Comparison of ENCODE assay signal across 17 cellular contexts in the genomic region with DNA sequence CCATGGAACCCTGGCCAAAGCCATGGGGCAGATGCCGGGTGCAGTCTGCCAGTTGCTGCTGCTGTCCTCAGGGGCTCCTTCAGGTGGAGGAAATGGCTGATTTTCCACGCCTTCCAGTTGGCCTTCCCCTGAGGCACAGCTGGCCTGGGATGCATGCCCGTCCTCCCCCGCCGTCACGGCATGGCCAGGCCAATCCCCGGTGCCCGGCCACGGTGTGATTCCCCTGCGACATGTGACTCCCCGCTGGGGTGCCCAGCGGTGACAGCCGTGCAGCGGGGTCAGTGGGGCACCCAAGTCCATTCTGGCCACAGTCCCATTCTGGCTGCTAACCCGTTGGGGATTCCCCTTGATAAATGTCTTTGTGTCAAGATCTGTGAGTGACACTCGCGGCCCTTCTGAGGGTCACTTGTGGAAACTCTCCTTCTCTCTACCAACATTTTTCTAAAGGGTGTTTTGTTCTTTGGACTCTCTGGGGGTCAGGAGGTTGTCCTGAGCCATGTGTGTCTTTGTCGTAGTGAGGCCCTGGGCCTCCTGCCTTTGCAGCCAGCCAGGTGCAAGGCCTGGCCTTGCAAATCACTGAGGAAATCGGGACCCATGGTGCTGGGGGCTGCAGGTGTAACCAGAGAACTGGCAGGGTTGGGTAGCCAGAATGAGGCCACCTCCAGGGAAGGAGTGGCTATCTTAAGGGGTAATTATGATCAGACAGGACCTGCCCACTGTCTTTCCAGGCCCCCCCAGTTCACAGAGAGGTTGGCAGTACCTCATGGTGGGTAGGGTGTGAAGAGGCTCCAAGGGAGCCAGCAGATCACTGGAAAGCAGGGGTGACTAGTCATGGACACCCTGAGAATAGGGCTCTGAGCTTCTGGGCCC. TPM values are rescaled to one million over a fixed set of nuclear protein-coding genes. Genes with fewer than 3 reads are reported as not detected.
DNase-seq lines count a peak whose midpoint lies in the region; ATAC-seq and TF ChIP-seq lines count a peak whose summit lies in the region.
"Had no signal": no experiment of that assay in that cellular context is flagged by ENCODE, and none has a peak within 500 bp of the region (broad histone marks: within the 10 kb centered on the region; RNA-seq: fewer than 3 reads in every experiment).

No MANE protein-coding gene starts in this region.

- no peak for TF ChIP-seq POLR2A in esophagus muscularis mucosa (IDR thresholded peaks at IDR 0.05; ENCODE audit: low read depth)

- H3K27ac Mint-ChIP-seq in osteocyte (ENCODE audit: unreplicated experiment) = no peak overlapping the region
- H3K27ac Mint-ChIP-seq: CD8-positive, alpha-beta T cell had no signal

- WGBS in esophagus muscularis mucosa = 94% methylated on average over 17 of the region's 19 CpGs

- H3K4me1 Mint-ChIP-seq in osteocyte (ENCODE audit: unreplicated experiment) = no peaks in the 10 kb centered on the region

- H3K9me3 ChIP-seq in right atrium auricular region (peaks cover 0 to 17% of the 10 kb centered on the region in 2 donors), esophagus muscularis mucosa (peaks cover 0 to 23% (median 16%) of the 10 kb centered on the region in 4 donors)

- peak; percentile 48 for DNase-seq in right atrium auricular region (ENCODE audit: low spot score)
- DNase-seq in left cardiac atrium = no peak
- peak; percentile 45 for DNase-seq in esophagus muscularis mucosa (ENCODE audit: extremely low spot score)
- DNase-seq in osteocyte (ENCODE audit: extremely low spot score, unreplicated experiment) = peak; percentile 85
- no peak for DNase-seq in activated CD4-positive, CD25-positive, alpha-beta regulatory T cell treated with anti-CD3 and anti-CD28 coated beads, Interleukin-2, amount 50 U/mL, for 72 hours
- DNase-seq: CD8-positive, alpha-beta T cell; DMS79; GM23248; KBM-7; NCI-H1436; NCI-H2029 treated with DMSO at 0.1 percent for 48 hours; NCI-H748 treated with DMSO at 0.1 percent for 48 hours; OCI-M1 had no signal

- H3K27me3 ChIP-seq in right atrium auricular region (no peaks in the 10 kb centered on the region), esophagus muscularis mucosa (no peaks in the 10 kb centered on the region)
- H3K27me3 ChIP-seq: BLaER1 had no signal

- ATAC-seq in left cardiac atrium (no peak), GM18873 (IDR thresholded peaks at IDR 0.05; ENCODE audit: low FRiP score, unreplicated experiment) (no peak), HG02642 (IDR thresholded peaks at IDR 0.05; ENCODE audit: poor library complexity, unreplicated experiment) (no peak)
- ATAC-seq: CD8-positive, alpha-beta T cell had no signal

- intact Hi-C loops in left cardiac atrium (cut with DNase I) = no loop called here
- intact Hi-C loops in esophagus muscularis mucosa (cut with DNase I) = no loop called here

- H3K9me3 Mint-ChIP-seq in osteocyte (ENCODE audit: unreplicated experiment) = peaks cover 19% of the 10 kb centered on the region

- H3K27ac ChIP-seq in right atrium auricular region (no peak overlapping the region), esophagus muscularis mucosa (replicated peaks in 1 of 4) (no peak overlapping the region)
- H3K27ac ChIP-seq: BLaER1, GM23248, RWPE1 had no signal

- H3K36me3 ChIP-seq in right atrium auricular region (no peaks in the 10 kb centered on the region), esophagus muscularis mucosa (peaks cover 0 to 13% (median 3%) of the 10 kb centered on the region in 4 donors)

- H3K4me1 ChIP-seq in right atrium auricular region (no peaks in the 10 kb centered on the region), esophagus muscularis mucosa (peaks cover 0 to 13% (median 3%) of the 10 kb centered on the region in 4 donors)

- H3K27me3 Mint-ChIP-seq in osteocyte (ENCODE audit: unreplicated experiment) = peaks cover 8% of the 10 kb centered on the region

- H3K36me3 Mint-ChIP-seq in osteocyte (ENCODE audit: unreplicated experiment) = peaks cover 34% of the 10 kb centered on the region

- no peak for TF ChIP-seq CTCF in right atrium auricular region (IDR thresholded peaks at IDR 0.05)
- no peak for TF ChIP-seq CTCF in esophagus muscularis mucosa (IDR thresholded peaks at IDR 0.05)
- no peak for TF ChIP-seq CTCF in osteocyte (IDR thresholded peaks at IDR 0.05)

- H3K4me3 Mint-ChIP-seq in osteocyte (ENCODE audit: unreplicated experiment) = no peak overlapping the region
- H3K4me3 Mint-ChIP-seq: CD8-positive, alpha-beta T cell had no signal

- H3K4me3 ChIP-seq in right atrium auricular region (no peak overlapping the region), esophagus muscularis mucosa (no peak overlapping the region)
- H3K4me3 ChIP-seq: BLaER1, GM23248 had no signal

- TF ChIP-seq EP300 in esophagus muscularis mucosa (IDR thresholded peaks at IDR 0.05) = no peak

RNA-seq across cellular contexts. Expression of gene KCNQ1OT1, which starts 37.1 kb away (rescaled TPM):
- under 1 TPM; 0.35 to 0.37 TPM for total RNA-seq in right atrium auricular region
- total RNA-seq in left cardiac atrium = under 1 TPM; 0.59 to 0.81 TPM
- 1 to 10 TPM in 2 of 4 donors, under 1 TPM in 2; 0.66 to 2.5 (median 1.3) TPM for total RNA-seq in esophagus muscularis mucosa
- 3.4 and 3.9 TPM in 2 replicates for total RNA-seq in osteocyte

Comparison
In these comparisons a context has a peak if more than half of its experiments do, and no peak if none do; other contexts are left out.
1. DNase-seq: peak in right atrium auricular region (single experiment), esophagus muscularis mucosa (single experiment) and osteocyte (single experiment); none in left cardiac atrium (single experiment) and activated CD4-positive, CD25-positive, alpha-beta regulatory T cell treated with anti-CD3 and anti-CD28 coated beads, Interleukin-2, amount 50 U/mL, for 72 hours (single experiment).